Comparison of ENCODE assay signal across 8 cellular contexts in the genomic region with DNA sequence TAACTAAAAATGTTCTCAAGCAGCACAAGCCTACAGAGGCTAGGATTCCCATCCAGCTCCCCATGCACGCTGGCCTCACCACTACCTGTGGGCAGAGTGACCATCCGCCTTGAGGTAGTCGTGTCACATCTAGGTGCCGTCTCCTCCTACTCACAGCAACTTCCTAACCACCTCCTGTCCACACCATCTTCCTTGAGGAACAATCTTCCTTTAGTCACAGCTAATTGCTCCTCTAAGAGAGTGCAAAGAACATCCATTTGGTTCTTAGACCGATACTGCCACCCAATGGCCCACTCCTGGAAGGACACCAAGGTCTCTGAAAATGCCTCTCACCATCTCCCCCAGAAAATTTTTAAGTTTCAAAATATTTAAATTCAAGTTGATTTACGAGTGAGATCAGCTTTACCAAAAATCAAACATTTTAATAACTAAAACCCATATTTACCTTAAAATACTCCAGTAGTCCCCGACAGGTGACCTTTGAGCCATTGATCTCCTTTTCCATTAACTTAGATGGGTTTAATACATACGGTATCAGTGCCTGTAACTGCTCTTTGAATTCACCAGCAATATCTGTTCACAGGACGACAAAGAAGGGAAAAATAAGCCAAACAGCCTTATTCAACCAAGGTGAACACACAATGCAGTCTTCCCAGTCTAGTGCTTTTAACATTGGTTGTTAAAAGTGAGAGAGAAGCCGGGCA. TPM values are rescaled to one million over a fixed set of nuclear protein-coding genes. Genes with fewer than 3 reads are reported as not detected.
DNase-seq lines count a peak whose midpoint lies in the region; ATAC-seq, FAIRE-seq and TF ChIP-seq lines count a peak whose summit lies in the region.

No MANE protein-coding gene starts in this region.

- no peaks in the 10 kb centered on the region for H3K27me3 Mint-ChIP-seq in Caco-2 (ENCODE audit: insufficient read depth, unreplicated experiment)

- peak; percentile 58 for ATAC-seq in gastroesophageal sphincter
- peak; percentile 93 for ATAC-seq in upper lobe of right lung
- no peak for ATAC-seq in GM18511 (IDR thresholded peaks at IDR 0.05; ENCODE audit: unreplicated experiment)

- CTCF ChIA-PET in Caco-2 (lab: Charles Lee) = interaction anchor here (0.6 to 1.8 kb wide), 10 partner anchors 13 to 303 kb away, joined by 3 to 17 read pairs (median 4); a partner anchor contains a TSS

- no peak overlapping the region for H3K27ac Mint-ChIP-seq in Caco-2 (ENCODE audit: unreplicated experiment)

- H3K4me2 ChIP-seq in trophoblast cell (ENCODE audit: low read length) = no peak overlapping the region

- DNase-seq in Caco-2 = peak; percentile 72 to 82
- peak; percentile 71 for DNase-seq in HTR-8/SVneo (ENCODE audit: insufficient read length, low spot score)
- DNase-seq in SHP77 treated with DMSO at 0.1 percent for 48 hours (lab: John Stamatoyannopoulos, UW) = peak; percentile 25
- DNase-seq in activated naive CD4-positive, alpha-beta T cell (lab: John Stamatoyannopoulos, UW) = peak in 3 of 4 experiments; percentile 13 to 56 (median 47)
- DNase-seq in trophoblast cell = peak; percentile 69 to 76
- no peak for DNase-seq in upper lobe of right lung

- H2BK120ac ChIP-seq in trophoblast cell (ENCODE audit: insufficient read depth, low read length, poor library complexity) = no peak overlapping the region

- H3K18ac ChIP-seq in trophoblast cell (ENCODE audit: low read length) = no peak overlapping the region

- no peak overlapping the region for H3K4me3 Mint-ChIP-seq in Caco-2 (ENCODE audit: unreplicated experiment)

- H3K9me3 Mint-ChIP-seq in Caco-2 (ENCODE audit: unreplicated experiment) = no peaks in the 10 kb centered on the region

- TF ChIP-seq CTCF in Caco-2 (IDR thresholded peaks at IDR 0.05; ENCODE audit: insufficient read depth in 1 of 2, low read depth in 1 of 2, low read length in 1 of 2, severe bottlenecking in 1 of 2, unreplicated experiment in 1 of 2) = peak; percentile 84 to 85
- TF ChIP-seq CTCF in gastroesophageal sphincter (IDR thresholded peaks at IDR 0.05) = peak; percentile 59 to 78 (median 76)
- peak; percentile 81 for TF ChIP-seq CTCF in upper lobe of right lung (IDR thresholded peaks at IDR 0.05)

- TF ChIP-seq POLR2A in gastroesophageal sphincter (IDR thresholded peaks at IDR 0.05) = no peak

- no peak overlapping the region for H2BK5ac ChIP-seq in trophoblast cell (ENCODE audit: low read depth, low read length, poor library complexity)

- H3K79me2 ChIP-seq in trophoblast cell (ENCODE audit: control insufficient read depth, insufficient read depth, low read length, poor library complexity) = no peaks in the 10 kb centered on the region

- no peak overlapping the region for H2AK5ac ChIP-seq in trophoblast cell (ENCODE audit: low read length)

- no peaks in the 10 kb centered on the region for H3K79me1 ChIP-seq in trophoblast cell (ENCODE audit: low read length)

- H3K4me1 ChIP-seq in Caco-2 (peaks cover 14% of the 10 kb centered on the region; the same call in 1 of the 2 replicates), gastroesophageal sphincter (peaks cover 0 to 28% (median 0%) of the 10 kb centered on the region in 3 donors), trophoblast cell (ENCODE audit: control insufficient read depth in 1 of 2, insufficient read depth in 2 of 2, low read length in 2 of 2) (no peaks in the 10 kb centered on the region), upper lobe of right lung (no peaks in the 10 kb centered on the region)

- no TSS peak for BruUV-seq in Caco-2 (replicated peaks; lab: Mats Ljungman, UMichigan)

- no peak overlapping the region for H3K23ac ChIP-seq in trophoblast cell (ENCODE audit: low read length)

- H3K9me3 ChIP-seq in Caco-2 (no peaks in the 10 kb centered on the region), gastroesophageal sphincter (no peaks in the 10 kb centered on the region), trophoblast cell (ENCODE audit: insufficient read depth, low read depth, low read length) (no peaks in the 10 kb centered on the region), upper lobe of right lung (no peaks in the 10 kb centered on the region)

- H2AFZ ChIP-seq in trophoblast cell (ENCODE audit: insufficient read depth, low read length, poor library complexity) = no peak overlapping the region

- H3K4me1 Mint-ChIP-seq in Caco-2 (ENCODE audit: low read depth, unreplicated experiment) = peaks cover 16% of the 10 kb centered on the region

- no peak overlapping the region for H4K12ac ChIP-seq in trophoblast cell (ENCODE audit: low read depth, low read length)

- H3K14ac ChIP-seq in trophoblast cell (ENCODE audit: low read length) = no peak overlapping the region

- H3K36me3 ChIP-seq in Caco-2 (ENCODE audit: control insufficient read depth, insufficient read depth, low read length) (peaks cover 1% of the 10 kb centered on the region), gastroesophageal sphincter (peaks cover 6 to 82% of the 10 kb centered on the region in 2 donors), trophoblast cell (ENCODE audit: control insufficient read depth in 1 of 2, insufficient read depth in 2 of 2, low read length in 2 of 2) (peaks cover 7 to 12% of the 10 kb centered on the region in 2 experiments), upper lobe of right lung (peaks cover 60% of the 10 kb centered on the region)

- WGBS in gastroesophageal sphincter (ENCODE audit: low coverage in 1 of 2), 2 donors = 57 to 63% methylated on average over 9 to 10 of the region's 10 CpGs
- WGBS in trophoblast cell (ENCODE audit: extremely low coverage, insufficient coverage, insufficient read length) = no CpG with 5 or more reads among the region's 10 CpGs

- no peak overlapping the region for H4K91ac ChIP-seq in trophoblast cell (ENCODE audit: low read depth, low read length)

- no peak for FAIRE-seq in HTR-8/SVneo (lab: Jason Lieb, UNC)

- no peak overlapping the region for H3K4ac ChIP-seq in trophoblast cell (ENCODE audit: low read depth, low read length)

- no peak overlapping the region for H2BK12ac ChIP-seq in trophoblast cell (ENCODE audit: low read length)

- peaks cover 60% of the 10 kb centered on the region for H3K36me3 Mint-ChIP-seq in Caco-2 (ENCODE audit: insufficient read depth, unreplicated experiment)

- H4K8ac ChIP-seq in trophoblast cell (ENCODE audit: low read depth, low read length) = no peak overlapping the region

- H3K27ac ChIP-seq in gastroesophageal sphincter (peak overlapping the region in 2 of 4 donors; percentile 0 to 55), trophoblast cell (ENCODE audit: low read depth, low read length) (no peak overlapping the region), upper lobe of right lung (no peak overlapping the region)

- H3K4me3 ChIP-seq in Caco-2 (ENCODE audit: low read depth, low read length) = no peak overlapping the region
- H3K4me3 ChIP-seq in gastroesophageal sphincter = no peak overlapping the region
- H3K4me3 ChIP-seq in trophoblast cell (ENCODE audit: low read depth, low read length) = no peak overlapping the region
- no peak overlapping the region for H3K4me3 ChIP-seq in upper lobe of right lung

- POLR2A ChIA-PET in Caco-2 (lab: Charles Lee) = interaction anchor here (0.6 kb wide), 1 partner anchor 409 kb away, joined by 3 read pairs; no protein-coding TSS in a partner anchor

- intact Hi-C loops in Caco-2 (cut with micrococcal nuclease; ENCODE audit: unreplicated experiment) (loop anchor here (1.0 to 5.0 kb wide), 5 partner anchors 43 to 599 kb away; no protein-coding TSS in a partner anchor), upper lobe of right lung (cut with DNase I) (loop anchor here (10.0 kb wide), 1 partner anchor 161 kb away; no protein-coding TSS in a partner anchor)

- H3K9ac ChIP-seq in trophoblast cell (ENCODE audit: low read length) = no peak overlapping the region

- H3K27me3 ChIP-seq in Caco-2 (replicated peaks; ENCODE audit: control insufficient read depth, insufficient read depth, low read length) = no peaks in the 10 kb centered on the region
- no peaks in the 10 kb centered on the region for H3K27me3 ChIP-seq in gastroesophageal sphincter
- H3K27me3 ChIP-seq in trophoblast cell (ENCODE audit: insufficient read depth, low read length) = no peaks in the 10 kb centered on the region
- no peaks in the 10 kb centered on the region for H3K27me3 ChIP-seq in upper lobe of right lung

- TF ChIP-seq EP300 in gastroesophageal sphincter (IDR thresholded peaks at IDR 0.05) = no peak

RNA-seq across cellular contexts. Expression of a gene that starts 21.7 kb away (rescaled TPM):
- 50.9 and 57.9 TPM in 2 replicates for total RNA-seq in Caco-2 (2022)
- 10 to 100 TPM; 45.9 to 69.1 (median 53.2) TPM for total RNA-seq in gastroesophageal sphincter
- polyA plus RNA-seq in trophoblast cell (2013) = 64.9 and 69.8 TPM in 2 replicates
- 70.3 TPM for total RNA-seq in upper lobe of right lung

RNA-seq across cellular contexts. Expression of a gene that starts 35.3 kb away (rescaled TPM):
- total RNA-seq in Caco-2 (2022) (50.2 and 55.1 TPM in 2 replicates), gastroesophageal sphincter (100 to 1,000 TPM; 155 to 221 (median 202) TPM), upper lobe of right lung (78.6 TPM)
- 17.6 and 18.0 TPM in 2 replicates for polyA plus RNA-seq in trophoblast cell (2013)

RNA-seq across cellular contexts. Expression of a gene that starts 45.4 kb away (rescaled TPM):
- 162 and 179 TPM in 2 replicates for total RNA-seq in Caco-2 (2022)
- total RNA-seq in gastroesophageal sphincter = 100 to 1,000 TPM in 1 of 4 donors, 10 to 100 TPM in 3; 78.4 to 115 (median 94.2) TPM
- 186 and 191 TPM in 2 replicates for polyA plus RNA-seq in trophoblast cell (2013)
- 116 TPM for total RNA-seq in upper lobe of right lung
